25 cellular contexts compared by ENCODE assay signal in genomic region chr10:66941491-66941890, GRCh38. TPM values are rescaled to one million over a fixed set of nuclear protein-coding genes. Genes with fewer than 3 reads are reported as not detected.
A peak's percentile ranks its signal among the peaks of the same experiment; 100 is the strongest.
DNase-seq lines count a peak whose midpoint lies in the region; ATAC-seq and TF ChIP-seq lines count a peak whose summit lies in the region.
"Had no signal": no experiment of that assay in that cellular context is flagged by ENCODE, and none has a peak within 500 bp of the region (broad histone marks: within the 10 kb centered on the region; RNA-seq: fewer than 3 reads in every experiment).

No MANE protein-coding gene starts in this region.

- H2BK12ac ChIP-seq in trophoblast cell (ENCODE audit: low read length) = no peak overlapping the region

- H3K4me2 ChIP-seq in trophoblast cell (ENCODE audit: low read length) = no peak overlapping the region

- H3K36me3 ChIP-seq in right atrium auricular region (no peaks in the 10 kb centered on the region), trophoblast cell (ENCODE audit: control insufficient read depth in 1 of 2, insufficient read depth in 2 of 2, low read length in 2 of 2) (no peaks in the 10 kb centered on the region)
- H3K36me3 ChIP-seq: cardiac muscle cell, esophagus muscularis mucosa, suprapubic skin had no signal

- no peak overlapping the region for H2BK5ac ChIP-seq in trophoblast cell (ENCODE audit: low read depth, low read length, poor library complexity)

- H3K18ac ChIP-seq in trophoblast cell (ENCODE audit: low read length) = no peak overlapping the region

- H4K12ac ChIP-seq in trophoblast cell (ENCODE audit: low read depth, low read length) = no peak overlapping the region

- H2BK120ac ChIP-seq in trophoblast cell (ENCODE audit: insufficient read depth, low read length, poor library complexity) = no peak overlapping the region

- H3K4me3 ChIP-seq in right atrium auricular region = no peak overlapping the region
- H3K4me3 ChIP-seq in dorsolateral prefrontal cortex = peak overlapping the region in 51 of 59 donors; percentile 0 to 57 (median 27)
- no peak overlapping the region for H3K4me3 ChIP-seq in trophoblast cell (ENCODE audit: low read depth, low read length)
- H3K4me3 ChIP-seq: cardiac muscle cell, esophagus muscularis mucosa, lung, suprapubic skin had no signal

- H3K9me3 ChIP-seq in right atrium auricular region (no peaks in the 10 kb centered on the region), trophoblast cell (ENCODE audit: insufficient read depth, low read depth, low read length) (no peaks in the 10 kb centered on the region)
- H3K9me3 ChIP-seq: suprapubic skin had no signal

- H2AK5ac ChIP-seq in trophoblast cell (ENCODE audit: low read length) = no peak overlapping the region

- peak; percentile 25 for DNase-seq in left ventricle myocardium superior
- DNase-seq in right atrium auricular region (ENCODE audit: low spot score) = no peak
- DNase-seq in dorsolateral prefrontal cortex = peak; percentile 54 to 81 (median 76)
- DNase-seq in middle frontal gyrus (ENCODE audit: extremely low spot score, low spot score) = peak; percentile 53
- no peak for DNase-seq in stimulated activated CD4-positive, alpha-beta T cell treated with anti-CD3 and anti-CD28 coated beads, Interleukin-4, amount 100 ng/mL, for 1 hour
- DNase-seq in cortex of kidney (lab: John Stamatoyannopoulos, UW) = no peak
- no peak for DNase-seq in trophoblast cell
- DNase-seq: ACHN; activated CD4-positive, alpha-beta T cell treated with anti-CD3 and anti-CD28 coated beads for 4 hours; DMS 273 treated with DMSO at 0.1 percent for 48 hours; GDM1; NCI-H1092 treated with DMSO at 0.1 percent for 48 hours; NCI-H2107; stimulated activated CD4-positive, alpha-beta T cell treated with anti-CD3 and anti-CD28 coated beads, Interleukin-12 subunit alpha, Interleukin-12 subunit beta, amount 100 ng/mL, for 4 hours; SW 1271 had no signal

- H3K27me3 ChIP-seq in right atrium auricular region (no peaks in the 10 kb centered on the region), dorsolateral prefrontal cortex (no peaks in the 10 kb centered on the region), trophoblast cell (ENCODE audit: insufficient read depth, low read length) (no peaks in the 10 kb centered on the region)
- H3K27me3 ChIP-seq: cardiac muscle cell, esophagus muscularis mucosa, suprapubic skin had no signal

- no peak for ATAC-seq in left ventricle myocardium superior
- ATAC-seq: natural killer cell treated with Interleukin-12 subunit alpha and Interleukin-12 subunit beta and Interleukin-15 and Interleukin-18, amount 100 ng/mL, for 72 hours had no signal

- H3K23ac ChIP-seq in trophoblast cell (ENCODE audit: low read length) = no peak overlapping the region

- H3K4me1 ChIP-seq in right atrium auricular region = no peaks in the 10 kb centered on the region
- no peaks in the 10 kb centered on the region for H3K4me1 ChIP-seq in trophoblast cell (ENCODE audit: control insufficient read depth in 1 of 2, insufficient read depth in 2 of 2, low read length in 2 of 2)
- H3K4me1 ChIP-seq: suprapubic skin had no signal

- no peaks in the 10 kb centered on the region for H3K79me2 ChIP-seq in trophoblast cell (ENCODE audit: control insufficient read depth, insufficient read depth, low read length, poor library complexity)

- no peaks in the 10 kb centered on the region for H3K79me1 ChIP-seq in trophoblast cell (ENCODE audit: low read length)

- no peak overlapping the region for H3K9ac ChIP-seq in trophoblast cell (ENCODE audit: low read length)

- H3K4ac ChIP-seq in trophoblast cell (ENCODE audit: low read depth, low read length) = no peak overlapping the region

- H2AFZ ChIP-seq in trophoblast cell (ENCODE audit: insufficient read depth, low read length, poor library complexity) = no peak overlapping the region

- H3K27ac ChIP-seq in right atrium auricular region = no peak overlapping the region
- peak overlapping the region; percentile 28 to 95 (median 85) for H3K27ac ChIP-seq in dorsolateral prefrontal cortex
- peak overlapping the region; percentile 80 for H3K27ac ChIP-seq in temporal lobe (ENCODE audit: low read depth, low read length)
- H3K27ac ChIP-seq in trophoblast cell (ENCODE audit: low read depth, low read length) = no peak overlapping the region
- H3K27ac ChIP-seq: cardiac muscle cell, esophagus muscularis mucosa, suprapubic skin had no signal

- H4K91ac ChIP-seq in trophoblast cell (ENCODE audit: low read depth, low read length) = no peak overlapping the region

- H3K14ac ChIP-seq in trophoblast cell (ENCODE audit: low read length) = no peak overlapping the region

- no peak overlapping the region for H4K8ac ChIP-seq in trophoblast cell (ENCODE audit: low read depth, low read length)

- no CpG with 5 or more reads among the region's 5 CpGs for WGBS in trophoblast cell (ENCODE audit: extremely low coverage, insufficient coverage, insufficient read length)

- intact Hi-C loops in left ventricle myocardium superior (cut with micrococcal nuclease) = no loop called here
- intact Hi-C loops in dorsolateral prefrontal cortex (cut with DNase I) = no loop called here

- TF ChIP-seq CTCF in right atrium auricular region (IDR thresholded peaks at IDR 0.05) (no peak), dorsolateral prefrontal cortex (IDR thresholded peaks at IDR 0.05 in 54 of 56, conservative IDR thresholded peaks at IDR 0.05 in 2 of 56; ENCODE audit: low read depth in 1 of 56, partially characterized antibody in 56 of 56) (peak in 12 of 56 donors; percentile 8 to 27 (median 18))

RNA-seq across cellular contexts. Expression of gene LRRTM3, which starts 15.7 kb away (rescaled TPM):
- not detected for total RNA-seq in left ventricle myocardium superior
- not detected for total RNA-seq in right atrium auricular region
- 10 to 100 TPM; 16.5 to 68.7 (median 44.3) TPM for total RNA-seq in dorsolateral prefrontal cortex
- 23.1 TPM for total RNA-seq in temporal lobe
- polyA plus RNA-seq in trophoblast cell (2013) = not detected in 2 replicates
- total RNA-seq: activated T-helper 2 cell treated with anti-CD3 and anti-CD28 coated beads, Interferon-gamma antibody, Interleukin-2, Interleukin-4, amounts not matched to agents 10 μg/mL and 5 μg/mL and 100 μg/mL, durations not matched to agents 14 hours and 24 hours and 36 hours; H4; natural killer cell treated with Interleukin-12 subunit alpha and Interleukin-12 subunit beta and Interleukin-15 and Interleukin-18, amount 100 ng/mL, for 72 hours; pulmonary artery endothelial cell; suprapubic skin had no signal
- polyA plus RNA-seq: CD14-positive monocyte had no signal

Comparison
In these comparisons a context has a peak if more than half of its experiments do, and no peak if none do; other contexts are left out.
1. DNase-seq: peak in left ventricle myocardium superior (single experiment), dorsolateral prefrontal cortex (10 of 10) and middle frontal gyrus (single experiment); none in right atrium auricular region (single experiment), stimulated activated CD4-positive, alpha-beta T cell treated with anti-CD3 and anti-CD28 coated beads, Interleukin-4, amount 100 ng/mL, for 1 hour (single experiment), cortex of kidney (single experiment) and trophoblast cell (0 of 2).
2. H3K27ac ChIP-seq: peak in dorsolateral prefrontal cortex (59 of 59) and temporal lobe (single experiment); none in right atrium auricular region (0 of 2) and trophoblast cell (single experiment).
3. H3K4me3 ChIP-seq: peak in dorsolateral prefrontal cortex (51 of 59); none in right atrium auricular region (0 of 2) and trophoblast cell (single experiment).
4. RNA of gene LRRTM3, which starts 15.7 kb away (total RNA-seq): 16.5 to 68.7 TPM in dorsolateral prefrontal cortex and 23.1 TPM in temporal lobe (single experiment); not detected in right atrium auricular region and not detected in left ventricle myocardium superior (single experiment); every median in the first group is over 10 times any median in the second.